In the genomic region with DNA sequence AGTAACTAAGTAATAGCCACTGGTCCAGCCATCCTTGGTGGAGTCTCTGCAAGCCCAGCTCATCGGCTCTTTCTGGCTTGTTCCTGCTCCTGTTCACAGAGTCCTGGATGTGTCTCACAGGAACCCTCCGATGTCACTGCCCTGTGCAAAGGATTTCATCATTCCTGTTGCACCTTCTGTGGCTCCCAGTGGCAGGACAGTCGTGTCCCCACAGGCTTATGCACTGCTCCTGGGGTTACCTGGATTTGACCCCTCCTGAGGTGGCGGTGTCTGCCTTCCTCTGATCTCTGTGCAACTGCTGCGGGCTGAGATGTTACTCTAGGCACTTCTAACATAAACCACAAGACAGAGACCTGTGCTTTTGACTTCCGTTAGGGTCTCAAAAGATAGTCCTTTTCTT, we compare ENCODE assay signal across 7 cellular contexts. TPM values are rescaled to one million over a fixed set of nuclear protein-coding genes. Genes with fewer than 3 reads are reported as not detected.
DNase-seq lines count a peak whose midpoint lies in the region; ATAC-seq and TF ChIP-seq lines count a peak whose summit lies in the region.

No MANE protein-coding gene starts in this region.

- peak; percentile 43 for ATAC-seq in GM19035 (IDR thresholded peaks at IDR 0.05; ENCODE audit: unreplicated experiment)
- ATAC-seq in HG02885 (IDR thresholded peaks at IDR 0.05; ENCODE audit: poor library complexity, unreplicated experiment): peak; percentile 60

- peaks cover 0 to 20% (median 4%) of the 10 kb centered on the region in 6 donors for H3K36me3 ChIP-seq in spleen

- no peak for TF ChIP-seq CTCF in spleen (IDR thresholded peaks at IDR 0.05 in 8 of 11, conservative IDR thresholded peaks at IDR 0.05 in 3 of 11)

- H3K4me1 ChIP-seq in spleen: peaks cover 5 to 100% (median 77%) of the 10 kb centered on the region in 6 donors

- peak overlapping the region in 6 of 8 donors; percentile 5 to 72 (median 60) for H3K27ac ChIP-seq in spleen

- peaks cover 85% of the 10 kb centered on the region for H3K4me1 Mint-ChIP-seq in activated CD4-positive, alpha-beta memory T cell treated with anti-CD3 and anti-CD28 coated beads for 36 hours (ENCODE audit: low read depth)

- H3K9me3 ChIP-seq in spleen: no peaks in the 10 kb centered on the region

- H3K4me3 Mint-ChIP-seq in activated CD4-positive, alpha-beta memory T cell treated with anti-CD3 and anti-CD28 coated beads for 36 hours: peak overlapping the region; percentile 61

- CTCF ChIA-PET in activated CD4-positive, alpha-beta memory T cell treated with anti-CD3 and anti-CD28 coated beads for 36 hours (lab: Charles Lee): interaction anchor here (0.6 to 1.7 kb wide), 2 partner anchors 12 to 135 kb away, joined by 3 to 4 read pairs; no protein-coding TSS in a partner anchor

- TF ChIP-seq POLR2A in spleen (IDR thresholded peaks at IDR 0.05): no peak

- H3K27me3 ChIP-seq in spleen (replicated peaks in 1 of 7): no peaks in the 10 kb centered on the region

- no peaks in the 10 kb centered on the region for H3K27me3 Mint-ChIP-seq in activated CD4-positive, alpha-beta memory T cell treated with anti-CD3 and anti-CD28 coated beads for 36 hours

- H3K27ac Mint-ChIP-seq in activated CD4-positive, alpha-beta memory T cell treated with anti-CD3 and anti-CD28 coated beads for 36 hours: peak overlapping the region; percentile 81

- H3K36me3 Mint-ChIP-seq in activated CD4-positive, alpha-beta memory T cell treated with anti-CD3 and anti-CD28 coated beads for 36 hours: peaks cover 11% of the 10 kb centered on the region

- peak; percentile 53 for DNase-seq in activated CD4-positive, alpha-beta memory T cell treated with anti-CD3 and anti-CD28 coated beads for 36 hours
- DNase-seq in spleen: peak; percentile 81
- DNase-seq in hypothalamus (lab: John Stamatoyannopoulos, UW): no peak
- DNase-seq in NCI-H446 treated with DMSO at 0.1 percent for 48 hours (lab: John Stamatoyannopoulos, UW): no peak
- DNase-seq in superior temporal gyrus (ENCODE audit: extremely low spot score): no peak

- intact Hi-C loops in activated CD4-positive, alpha-beta memory T cell treated with anti-CD3 and anti-CD28 coated beads for 36 hours (cut with micrococcal nuclease): no loop called here
- intact Hi-C loops in spleen (cut with DNase I; ENCODE audit: low total_unique reads): no loop called here

- POLR2A ChIA-PET in activated CD4-positive, alpha-beta memory T cell treated with anti-CD3 and anti-CD28 coated beads for 36 hours (lab: Charles Lee): interaction anchor here (1.6 to 2.4 kb wide), 2 partner anchors 22 to 27 kb away, joined by 6 to 10 read pairs; no protein-coding TSS in a partner anchor

- H3K4me3 ChIP-seq in spleen: peak overlapping the region in 1 of 8 donors; percentile 23

- no peaks in the 10 kb centered on the region for H3K9me3 Mint-ChIP-seq in activated CD4-positive, alpha-beta memory T cell treated with anti-CD3 and anti-CD28 coated beads for 36 hours

- WGBS in spleen, 5 donors: 32 to 50% (median 43%) methylated on average over 6 of the region's 6 CpGs

RNA-seq across cellular contexts. Expression of a gene that starts 30.6 kb away (rescaled TPM):
- total RNA-seq in activated CD4-positive, alpha-beta memory T cell treated with anti-CD3 and anti-CD28 coated beads for 36 hours: 10 to 100 TPM; 50.1 to 52.1 TPM
- total RNA-seq in spleen: 100 to 1,000 TPM in 1 of 7 donors, 10 to 100 TPM in 6; 67.8 to 136 (median 84.6) TPM
- polyA plus RNA-seq in spleen: 10 to 100 TPM; 19.7 to 24.9 (median 21.8) TPM

Comparison
In these comparisons a context has a peak if more than half of its experiments do, and no peak if none do; other contexts are left out.
1. DNase-seq: peak in activated CD4-positive, alpha-beta memory T cell treated with anti-CD3 and anti-CD28 coated beads for 36 hours (single experiment) and spleen (single experiment); none in hypothalamus (0 of 51), NCI-H446 treated with DMSO at 0.1 percent for 48 hours (single experiment) and superior temporal gyrus (single experiment).